1 cellular context compared by ENCODE assay signal in genomic region chr20:37297066-37297736, GRCh38.
TF ChIP-seq lines count a peak whose summit lies in the region.

No MANE protein-coding gene starts in this region.

TF ChIP-seq in GM12878, 131 proteins besides CTCF, POLR2A, EP300 and RAD21:
- TF ChIP-seq BCL3 (IDR thresholded peaks at IDR 0.05; ENCODE audit: borderline replicate concordance, insufficient read depth, low read depth, low read length, poor library complexity, severe bottlenecking) (no peak), SPI1 (IDR thresholded peaks at IDR 0.05; ENCODE audit: borderline replicate concordance, insufficient read depth, low read depth, low read length) (no peak), BHLHE40 (IDR thresholded peaks at IDR 0.05; ENCODE audit: borderline replicate concordance in 1 of 2, low read depth in 2 of 2, low read length in 1 of 2) (no peak), PAX5 (IDR thresholded peaks at IDR 0.05; ENCODE audit: borderline replicate concordance, low read depth, low read length) (no peak), PAX8 (IDR thresholded peaks at IDR 0.05) (no peak), POU2F2 (IDR thresholded peaks at IDR 0.05; ENCODE audit: borderline replicate concordance, low read depth, low read length) (no peak), ZSCAN29 (IDR thresholded peaks at IDR 0.05) (no peak), HDAC6 (IDR thresholded peaks at IDR 0.05; ENCODE audit: unreplicated experiment) (no peak), STAT3 (IDR thresholded peaks at IDR 0.05; ENCODE audit: low read depth, low read length) (no peak), KLF5 (IDR thresholded peaks at IDR 0.05; ENCODE audit: partially characterized antibody) (no peak), USF2 (IDR thresholded peaks at IDR 0.05; ENCODE audit: borderline replicate concordance, low read depth, low read length) (no peak), NBN (IDR thresholded peaks at IDR 0.05) (no peak), JUND (IDR thresholded peaks at IDR 0.05; ENCODE audit: low read depth, low read length) (no peak), FOXM1 (IDR thresholded peaks at IDR 0.05; ENCODE audit: low read depth, low read length) (no peak), TCF7 (IDR thresholded peaks at IDR 0.05; ENCODE audit: borderline replicate concordance) (no peak)
- TF ChIP-seq, protein P1, sequence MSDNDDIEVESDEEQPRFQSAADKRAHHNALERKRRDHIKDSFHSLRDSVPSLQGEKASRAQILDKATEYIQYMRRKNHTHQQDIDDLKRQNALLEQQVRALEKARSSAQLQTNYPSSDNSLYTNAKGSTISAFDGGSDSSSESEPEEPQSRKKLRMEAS (IDR thresholded peaks at IDR 0.05; ENCODE audit: low read depth, low read length): no peak
- TF ChIP-seq, protein P2, sequence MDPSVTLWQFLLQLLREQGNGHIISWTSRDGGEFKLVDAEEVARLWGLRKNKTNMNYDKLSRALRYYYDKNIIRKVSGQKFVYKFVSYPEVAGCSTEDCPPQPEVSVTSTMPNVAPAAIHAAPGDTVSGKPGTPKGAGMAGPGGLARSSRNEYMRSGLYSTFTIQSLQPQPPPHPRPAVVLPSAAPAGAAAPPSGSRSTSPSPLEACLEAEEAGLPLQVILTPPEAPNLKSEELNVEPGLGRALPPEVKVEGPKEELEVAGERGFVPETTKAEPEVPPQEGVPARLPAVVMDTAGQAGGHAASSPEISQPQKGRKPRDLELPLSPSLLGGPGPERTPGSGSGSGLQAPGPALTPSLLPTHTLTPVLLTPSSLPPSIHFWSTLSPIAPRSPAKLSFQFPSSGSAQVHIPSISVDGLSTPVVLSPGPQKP (IDR thresholded peaks at IDR 0.05; ENCODE audit: low read depth, low read length): no peak
TF ChIP-seq in GM12878: peak in this region for 0.
